Comparison of ENCODE assay signal across 13 cellular contexts in the genomic region with DNA sequence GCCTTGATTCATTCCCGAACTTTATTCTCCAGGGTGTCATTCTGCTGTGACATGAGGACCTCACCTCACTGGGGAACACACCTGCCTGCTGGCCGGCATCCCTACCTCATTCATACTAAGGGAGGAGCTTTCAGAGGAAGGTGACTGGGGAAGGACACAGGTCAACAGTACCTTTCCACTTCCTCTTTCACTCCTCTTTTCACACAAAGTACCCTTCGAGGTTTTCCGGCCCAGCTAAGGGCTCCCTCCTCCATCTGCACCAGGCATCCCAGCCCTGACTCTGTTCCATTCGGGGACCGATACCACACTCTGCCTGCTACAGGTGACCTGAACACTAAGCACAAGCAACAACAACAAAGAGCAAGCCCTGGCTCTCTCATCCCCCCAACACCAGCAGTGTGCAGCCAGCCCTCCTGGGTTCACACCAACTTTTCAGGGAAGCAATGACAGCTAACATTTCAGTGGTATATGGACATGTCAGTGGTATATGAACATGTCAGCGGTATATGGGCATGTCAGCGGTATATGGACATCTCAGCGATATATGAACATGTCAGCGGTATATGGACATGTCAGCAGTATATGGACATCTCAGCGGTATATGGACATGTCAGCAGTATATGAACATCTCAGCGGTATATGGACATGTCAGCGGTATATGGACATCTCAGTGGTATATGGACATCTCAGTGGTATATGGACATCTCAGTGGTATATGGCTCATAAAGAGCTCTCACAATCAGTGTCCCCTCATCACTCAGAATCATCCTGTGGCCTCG. TPM values are rescaled to one million over a fixed set of nuclear protein-coding genes. Genes with fewer than 3 reads are reported as not detected.
DNase-seq lines count a peak whose midpoint lies in the region; ATAC-seq, FAIRE-seq and TF ChIP-seq lines count a peak whose summit lies in the region.
"Had no signal": no experiment of that assay in that cellular context is flagged by ENCODE, and none has a peak within 500 bp of the region (broad histone marks: within the 10 kb centered on the region; RNA-seq: fewer than 3 reads in every experiment).

No MANE protein-coding gene starts in this region.

- H3K4ac ChIP-seq in neuronal stem cell (ENCODE audit: low read length) = no peak overlapping the region

- no peak overlapping the region for H4K8ac ChIP-seq in neuronal stem cell (ENCODE audit: low read depth, low read length)

- H3K79me2 ChIP-seq in Karpas-422 (ENCODE audit: low read length) (peaks cover 7% of the 10 kb centered on the region; the same call in 1 of the 2 replicates), smooth muscle cell (ENCODE audit: low read depth) (no peaks in the 10 kb centered on the region)

- no peak overlapping the region for H4K91ac ChIP-seq in neuronal stem cell (ENCODE audit: low read depth, low read length, poor library complexity)

- H3K9me3 ChIP-seq in Karpas-422 (ENCODE audit: low read length) = no peaks in the 10 kb centered on the region
- H3K9me3 ChIP-seq in mucosa of rectum (ENCODE audit: control insufficient read depth in 2 of 2, low read length in 2 of 2) = no peaks in the 10 kb centered on the region
- H3K9me3 ChIP-seq in smooth muscle cell (replicated peaks; ENCODE audit: low read depth) = no peaks in the 10 kb centered on the region
- H3K9me3 ChIP-seq in neuronal stem cell (replicated peaks in 1 of 2; ENCODE audit: control insufficient read depth in 2 of 2, insufficient read depth in 1 of 2, low read depth in 1 of 2, low read length in 2 of 2) = peaks cover 0 to 6% of the 10 kb centered on the region in 2 donors

- FAIRE-seq in GM18507 (lab: Jason Lieb, UNC) = peak; percentile 35
- FAIRE-seq: H54 had no signal

- no peak overlapping the region for H2AK5ac ChIP-seq in neuronal stem cell (ENCODE audit: low read depth, low read length)

- H4K20me1 ChIP-seq in Karpas-422 (ENCODE audit: insufficient read depth, low read depth, low read length) = peaks cover 11% of the 10 kb centered on the region; the same call in 1 of the 2 replicates
- no peaks in the 10 kb centered on the region for H4K20me1 ChIP-seq in smooth muscle cell (ENCODE audit: low read depth)

- H3K4me3 ChIP-seq in Karpas-422 (ENCODE audit: low read length) (peak overlapping the region; percentile 42; the same call in 1 of the 2 replicates), mucosa of rectum (ENCODE audit: low read length in 2 of 2) (no peak overlapping the region), smooth muscle cell (no peak overlapping the region), neuronal stem cell (ENCODE audit: low read length in 2 of 2) (no peak overlapping the region)
- H3K4me3 ChIP-seq: SJSA1 had no signal

- H2AFZ ChIP-seq in Karpas-422 (ENCODE audit: low read length) = no peak overlapping the region
- no peak overlapping the region for H2AFZ ChIP-seq in smooth muscle cell (ENCODE audit: low read depth)
- H2AFZ ChIP-seq in neuronal stem cell (ENCODE audit: low read length) = no peak overlapping the region

- no peaks in the 10 kb centered on the region for H3K9me2 ChIP-seq in Karpas-422 (replicated peaks; ENCODE audit: insufficient read depth, low read length)

- TF ChIP-seq CTCF in smooth muscle cell (IDR thresholded peaks at IDR 0.05; ENCODE audit: borderline replicate concordance, insufficient read depth, poor library complexity, severe bottlenecking) = no peak

- no peak overlapping the region for H2BK15ac ChIP-seq in neuronal stem cell (ENCODE audit: low read length)

- DNase-seq in GM18507 (ENCODE audit: extremely low spot score, insufficient read length, low read depth) (no peak), Karpas-422 (peak; percentile 71), middle frontal gyrus (ENCODE audit: extremely low spot score, low spot score) (no peak), AG08395 (ENCODE audit: low spot score) (no peak), smooth muscle cell (lab: John Stamatoyannopoulos, UW; ENCODE audit: unreplicated experiment) (no peak), neuronal stem cell (ENCODE audit: low spot score) (no peak)
- DNase-seq: dermis blood vessel endothelial cell, foreskin melanocyte, NCI-H524 treated with DMSO at 0.1 percent for 48 hours had no signal

- H2BK12ac ChIP-seq in neuronal stem cell (ENCODE audit: low read length) = no peak overlapping the region

- H3K4me2 ChIP-seq in Karpas-422 (ENCODE audit: low read depth, low read length, poor library complexity, severe bottlenecking) (peak overlapping the region; percentile 57), smooth muscle cell (no peak overlapping the region), neuronal stem cell (ENCODE audit: insufficient read depth, low read length, poor library complexity, severe bottlenecking) (no peak overlapping the region)

- H3K23ac ChIP-seq in neuronal stem cell (ENCODE audit: low read depth, low read length, poor library complexity) = no peak overlapping the region

- H3K36me3 ChIP-seq in Karpas-422 (ENCODE audit: insufficient read depth, low read length) (peaks cover 38% of the 10 kb centered on the region), mucosa of rectum (ENCODE audit: control insufficient read depth in 2 of 2, insufficient read depth in 2 of 2, low read length in 2 of 2) (peaks cover 84 to 86% of the 10 kb centered on the region in 2 donors), smooth muscle cell (ENCODE audit: low read depth) (no peaks in the 10 kb centered on the region), neuronal stem cell (replicated peaks in 1 of 2; ENCODE audit: control insufficient read depth in 2 of 2, insufficient read depth in 2 of 2, low read length in 2 of 2) (peaks cover 4 to 21% of the 10 kb centered on the region in 2 donors)

- H3K79me1 ChIP-seq in neuronal stem cell (ENCODE audit: low read depth, low read length) = no peaks in the 10 kb centered on the region

- H3K4me1 ChIP-seq in Karpas-422 (ENCODE audit: low read length) = peaks cover 57% of the 10 kb centered on the region
- peaks cover 12 to 13% of the 10 kb centered on the region in 2 donors for H3K4me1 ChIP-seq in mucosa of rectum (ENCODE audit: control insufficient read depth in 2 of 2, insufficient read depth in 2 of 2, low read length in 2 of 2)
- no peaks in the 10 kb centered on the region for H3K4me1 ChIP-seq in smooth muscle cell (ENCODE audit: low read depth)
- peaks cover 7 to 11% of the 10 kb centered on the region in 2 donors for H3K4me1 ChIP-seq in neuronal stem cell (ENCODE audit: control insufficient read depth in 2 of 2, insufficient read depth in 1 of 2, low read depth in 1 of 2, low read length in 2 of 2)

- H3K27ac ChIP-seq in Karpas-422 (ENCODE audit: low read length) = peak overlapping the region; percentile 80
- H3K27ac ChIP-seq in mucosa of rectum (ENCODE audit: low read depth in 2 of 2, low read length in 2 of 2) = peak overlapping the region; percentile 63 to 67
- no peak overlapping the region for H3K27ac ChIP-seq in smooth muscle cell (ENCODE audit: low read depth)
- H3K27ac ChIP-seq in neuronal stem cell (replicated peaks; ENCODE audit: low read length) = no peak overlapping the region
- H3K27ac ChIP-seq: SJSA1 had no signal

- WGBS in smooth muscle cell (ENCODE audit: low lambda C conversion rate) = 98% methylated on average over 14 of the region's 14 CpGs
- no CpG with 5 or more reads among the region's 14 CpGs for WGBS in neuronal stem cell (ENCODE audit: extremely low coverage in 2 of 2, insufficient read length in 2 of 2, insufficient replicate concordance in 1 of 2), 2 donors

- no peak overlapping the region for H3K18ac ChIP-seq in neuronal stem cell (ENCODE audit: low read length)

- H3K9ac ChIP-seq in Karpas-422 (ENCODE audit: low read length) (no peak overlapping the region), mucosa of rectum (ENCODE audit: low read depth in 1 of 2, low read length in 2 of 2) (no peak overlapping the region), smooth muscle cell (ENCODE audit: low read depth) (no peak overlapping the region), neuronal stem cell (ENCODE audit: low read depth, low read length, poor library complexity) (no peak overlapping the region)

- H2BK5ac ChIP-seq in neuronal stem cell (ENCODE audit: low read length) = no peak overlapping the region

- no peak overlapping the region for H2BK120ac ChIP-seq in neuronal stem cell (ENCODE audit: low read depth, low read length)

- H3K27me3 ChIP-seq in Karpas-422 (ENCODE audit: low read length) (no peaks in the 10 kb centered on the region), mucosa of rectum (ENCODE audit: control insufficient read depth in 2 of 2, insufficient read depth in 2 of 2, low read length in 2 of 2) (no peaks in the 10 kb centered on the region), smooth muscle cell (ENCODE audit: low read depth) (no peaks in the 10 kb centered on the region), neuronal stem cell (ENCODE audit: control insufficient read depth in 3 of 3, insufficient read depth in 3 of 3, low read depth in 1 of 3, low read length in 3 of 3) (no peaks in the 10 kb centered on the region)
- H3K27me3 ChIP-seq: SJSA1 had no signal

- no peak overlapping the region for H3K14ac ChIP-seq in neuronal stem cell (ENCODE audit: low read length)

- no peaks in the 10 kb centered on the region for H3F3A ChIP-seq in smooth muscle cell (ENCODE audit: low read depth)

- peak; percentile 69 for ATAC-seq in GM21390 (IDR thresholded peaks at IDR 0.05; ENCODE audit: unreplicated experiment)

RNA-seq across cellular contexts. Expression of a gene that starts 16.0 kb away (rescaled TPM):
- 42.4 and 49.0 TPM in 2 replicates for total RNA-seq in Karpas-422 (2014; rRNA removed; shearing (Covaris generic); ENCODE audit: low replicate concordance)
- total RNA-seq in smooth muscle cell = 7.1 and 14.0 TPM in 2 replicates
- polyA plus RNA-seq in smooth muscle cell = 2.6 and 4.2 TPM in 2 replicates
- polyA plus RNA-seq in neuronal stem cell (2013, experiment 1 of 2) = 9.0 TPM
- 8.7 TPM for polyA plus RNA-seq in neuronal stem cell (2013, experiment 2 of 2)

Comparison
In these comparisons a context has a peak if more than half of its experiments do, and no peak if none do; other contexts are left out.
1. H3K27ac ChIP-seq: peak in Karpas-422 (single experiment) and mucosa of rectum (2 of 2); none in smooth muscle cell (single experiment) and neuronal stem cell (single experiment).